Comparison of ENCODE assay signal across 8 cellular contexts in the genomic region with DNA sequence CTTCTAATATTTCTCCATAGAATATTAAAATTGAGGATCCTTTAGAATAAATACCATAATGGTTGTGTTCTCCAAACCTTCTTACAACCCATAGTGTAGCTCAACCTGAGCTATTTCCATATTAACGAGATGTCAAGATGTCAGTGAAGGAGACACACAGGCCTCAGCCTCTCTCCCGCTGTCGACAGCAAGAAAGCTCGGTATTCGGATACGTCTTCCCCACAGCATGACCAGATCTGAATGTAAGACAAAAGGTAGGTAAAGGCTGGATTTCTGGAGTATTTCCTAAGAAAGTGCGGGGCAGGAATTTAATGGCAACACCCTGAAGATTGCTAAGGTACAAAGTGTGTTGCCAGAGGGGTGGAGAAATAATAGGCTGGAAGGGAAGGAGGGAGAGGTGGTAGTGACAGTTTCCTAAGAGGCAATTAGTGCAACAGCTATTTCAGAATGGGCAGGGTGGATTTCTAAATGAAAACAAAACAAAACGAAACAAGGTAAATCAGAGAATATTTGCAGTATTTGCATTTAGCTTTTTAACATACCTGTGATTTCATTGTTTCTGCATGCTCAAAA. TPM values are rescaled to one million over a fixed set of nuclear protein-coding genes. Genes with fewer than 3 reads are reported as not detected.
DNase-seq lines count a peak whose midpoint lies in the region; ATAC-seq lines count a peak whose summit lies in the region.

No MANE protein-coding gene starts in this region.

- H3K27ac Mint-ChIP-seq in activated CD8-positive, alpha-beta T cell treated with anti-CD3 and anti-CD28 coated beads, Interleukin-2, amount 10 ng/mL, durations not matched to agents 7 days and 5 days: peak overlapping the region; percentile 95
- H3K27ac Mint-ChIP-seq in immature natural killer cell: peak overlapping the region; percentile 95 to 99 (median 98)

- CTCF ChIA-PET in activated CD8-positive, alpha-beta T cell treated with anti-CD3 and anti-CD28 coated beads, Interleukin-2, amount 10 ng/mL, durations not matched to agents 7 days and 5 days (lab: Charles Lee): interaction anchor here (0.7 to 1.2 kb wide), 3 partner anchors 8 to 520 kb away, joined by 3 to 6 read pairs (median 5); a partner anchor contains a TSS

- no peaks in the 10 kb centered on the region for H3K9me3 Mint-ChIP-seq in activated CD8-positive, alpha-beta T cell treated with anti-CD3 and anti-CD28 coated beads, Interleukin-2, amount 10 ng/mL, durations not matched to agents 7 days and 5 days (ENCODE audit: insufficient read depth)
- H3K9me3 Mint-ChIP-seq in immature natural killer cell: no peaks in the 10 kb centered on the region

- peaks cover 48% of the 10 kb centered on the region for H3K36me3 Mint-ChIP-seq in activated CD8-positive, alpha-beta T cell treated with anti-CD3 and anti-CD28 coated beads, Interleukin-2, amount 10 ng/mL, durations not matched to agents 7 days and 5 days (ENCODE audit: low read depth)
- H3K36me3 Mint-ChIP-seq in immature natural killer cell: peaks cover 0 to 3% (median 3%) of the 10 kb centered on the region in 3 donors

- H3K27me3 ChIP-seq in subcutaneous abdominal adipose tissue (ENCODE audit: control insufficient read depth in 5 of 5, insufficient read depth in 4 of 5, low read length in 5 of 5): no peaks in the 10 kb centered on the region

- H3K9ac ChIP-seq in subcutaneous abdominal adipose tissue (ENCODE audit: low read length in 5 of 5): peak overlapping the region in 1 of 5 donors; percentile 93

- H3K27me3 Mint-ChIP-seq in activated CD8-positive, alpha-beta T cell treated with anti-CD3 and anti-CD28 coated beads, Interleukin-2, amount 10 ng/mL, durations not matched to agents 7 days and 5 days (ENCODE audit: low read depth): no peaks in the 10 kb centered on the region
- peaks cover 7 to 13% (median 7%) of the 10 kb centered on the region in 3 donors for H3K27me3 Mint-ChIP-seq in immature natural killer cell (ENCODE audit: low read depth in 3 of 3)

- H3K4me3 ChIP-seq in subcutaneous abdominal adipose tissue (ENCODE audit: low read depth in 1 of 5, low read length in 5 of 5): peak overlapping the region; percentile 80 to 94 (median 92)

- H3K9me3 ChIP-seq in subcutaneous abdominal adipose tissue (ENCODE audit: control insufficient read depth in 5 of 5, low read length in 5 of 5): no peaks in the 10 kb centered on the region

- H3K36me3 ChIP-seq in subcutaneous abdominal adipose tissue (ENCODE audit: control insufficient read depth in 5 of 5, insufficient read depth in 5 of 5, low read length in 5 of 5): no peaks in the 10 kb centered on the region

- H3K27ac ChIP-seq in subcutaneous abdominal adipose tissue (ENCODE audit: low read depth, low read length): peak overlapping the region; percentile 89

- POLR2A ChIA-PET in activated CD8-positive, alpha-beta T cell treated with anti-CD3 and anti-CD28 coated beads, Interleukin-2, amount 10 ng/mL, durations not matched to agents 7 days and 5 days (lab: Charles Lee): interaction anchor here (0.6 to 1.3 kb wide), 4 partner anchors 8 to 125 kb away, joined by 3 to 4 read pairs (median 3); partner anchors contain the start of gene CATSPERE

- H3K4me1 ChIP-seq in subcutaneous abdominal adipose tissue (ENCODE audit: control insufficient read depth in 5 of 5, insufficient read depth in 5 of 5, low read length in 5 of 5): peaks cover 4 to 27% (median 21%) of the 10 kb centered on the region in 5 donors

- H3K4me3 Mint-ChIP-seq in activated CD8-positive, alpha-beta T cell treated with anti-CD3 and anti-CD28 coated beads, Interleukin-2, amount 10 ng/mL, durations not matched to agents 7 days and 5 days: peak overlapping the region; percentile 90
- peak overlapping the region; percentile 89 to 97 (median 93) for H3K4me3 Mint-ChIP-seq in immature natural killer cell

- ATAC-seq in activated CD8-positive, alpha-beta T cell treated with anti-CD3 and anti-CD28 coated beads, Interleukin-2, amount 10 ng/mL, durations not matched to agents 7 days and 5 days: no peak

- peaks cover 55% of the 10 kb centered on the region for H3K4me1 Mint-ChIP-seq in activated CD8-positive, alpha-beta T cell treated with anti-CD3 and anti-CD28 coated beads, Interleukin-2, amount 10 ng/mL, durations not matched to agents 7 days and 5 days (ENCODE audit: low read depth)
- H3K4me1 Mint-ChIP-seq in immature natural killer cell: peaks cover 54 to 72% of the 10 kb centered on the region in 2 donors

- peak; percentile 29 for DNase-seq in SKM-1 treated with dmso at 0.1 percent for 144 hours (lab: John Stamatoyannopoulos, UW; ENCODE audit: unreplicated experiment)
- DNase-seq in SKM-1 (lab: John Stamatoyannopoulos, UW; ENCODE audit: unreplicated experiment): no peak
- DNase-seq in activated CD8-positive, alpha-beta T cell treated with anti-CD3 and anti-CD28 coated beads, Interleukin-2, amount 10 ng/mL, durations not matched to agents 7 days and 5 days: no peak
- no peak for DNase-seq in immature natural killer cell
- no peak for DNase-seq in DMS 273 treated with DMSO at 0.1 percent for 48 hours (lab: John Stamatoyannopoulos, UW)
- DNase-seq in DMS 273 (lab: John Stamatoyannopoulos, UW; ENCODE audit: unreplicated experiment): no peak
- DNase-seq in OCI-M1 (lab: John Stamatoyannopoulos, UW): no peak

RNA-seq across cellular contexts. Expression of gene ADSS2, which starts 1.7 kb away (rescaled TPM):
- total RNA-seq in activated CD8-positive, alpha-beta T cell treated with anti-CD3 and anti-CD28 coated beads, Interleukin-2, amount 10 ng/mL, durations not matched to agents 7 days and 5 days: 10 to 100 TPM; 53.3 to 54.6 TPM
- polyA plus RNA-seq in immature natural killer cell: 10 to 100 TPM; 28.8 to 44.7 (median 30.0) TPM

RNA-seq across cellular contexts. Expression of gene CATSPERE, which starts 11.1 kb away (rescaled TPM):
- under 1 TPM; 0.37 to 0.61 TPM for total RNA-seq in activated CD8-positive, alpha-beta T cell treated with anti-CD3 and anti-CD28 coated beads, Interleukin-2, amount 10 ng/mL, durations not matched to agents 7 days and 5 days
- polyA plus RNA-seq in immature natural killer cell: under 1 TPM in 2 of 3 donors, not detected in 1; 0.11 to 0.31 TPM
